ENCODE assay signal across 3 cellular contexts in the genomic region with DNA sequence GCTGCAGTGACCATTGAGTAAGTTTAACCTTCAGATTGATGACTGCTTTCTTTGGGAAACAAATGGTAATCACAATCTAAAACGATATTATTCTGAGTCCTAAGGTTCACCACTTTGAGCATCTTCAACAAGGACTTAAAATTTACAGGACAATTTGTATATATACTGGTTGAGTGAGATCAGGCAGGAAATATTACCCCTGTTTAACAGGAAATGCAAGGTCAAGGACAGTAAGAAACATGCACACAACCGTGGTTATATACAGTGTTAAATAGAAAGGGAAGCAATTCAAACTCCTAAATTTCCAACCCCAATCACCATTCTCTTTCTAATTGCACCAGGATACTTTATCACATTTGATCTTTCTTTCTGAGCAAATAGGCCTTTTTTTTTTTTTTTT.
TF ChIP-seq lines count a peak whose summit lies in the region.

No MANE protein-coding gene starts in this region.

TF ChIP-seq in SK-N-SH treated with all-trans-retinoic acid at 6 μM for 48 hours, 23 proteins besides CTCF, POLR2A, EP300 and RAD21 (continued from another document):
- TF ChIP-seq, protein P1, sequence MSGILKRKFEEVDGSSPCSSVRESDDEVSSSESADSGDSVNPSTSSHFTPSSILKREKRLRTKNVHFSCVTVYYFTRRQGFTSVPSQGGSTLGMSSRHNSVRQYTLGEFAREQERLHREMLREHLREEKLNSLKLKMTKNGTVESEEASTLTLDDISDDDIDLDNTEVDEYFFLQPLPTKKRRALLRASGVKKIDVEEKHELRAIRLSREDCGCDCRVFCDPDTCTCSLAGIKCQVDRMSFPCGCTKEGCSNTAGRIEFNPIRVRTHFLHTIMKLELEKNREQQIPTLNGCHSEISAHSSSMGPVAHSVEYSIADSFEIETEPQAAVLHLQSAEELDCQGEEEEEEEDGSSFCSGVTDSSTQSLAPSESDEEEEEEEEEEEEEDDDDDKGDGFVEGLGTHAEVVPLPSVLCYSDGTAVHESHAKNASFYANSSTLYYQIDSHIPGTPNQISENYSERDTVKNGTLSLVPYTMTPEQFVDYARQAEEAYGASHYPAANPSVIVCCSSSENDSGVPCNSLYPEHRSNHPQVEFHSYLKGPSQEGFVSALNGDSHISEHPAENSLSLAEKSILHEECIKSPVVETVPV (CRISPR knock-in tag; IDR thresholded peaks at IDR 0.05), result no peak
- TF ChIP-seq ESRRG (CRISPR knock-in tag; IDR thresholded peaks at IDR 0.05) (no peak), ZFP30 (CRISPR knock-in tag; IDR thresholded peaks at IDR 0.05) (no peak), BACH2 (CRISPR knock-in tag; IDR thresholded peaks at IDR 0.05; ENCODE audit: borderline replicate concordance) (no peak), ZNF70 (CRISPR knock-in tag; IDR thresholded peaks at IDR 0.05) (no peak), ZNF8 (CRISPR knock-in tag; IDR thresholded peaks at IDR 0.05) (no peak), ZNF565 (CRISPR knock-in tag; conservative IDR thresholded peaks at IDR 0.05; ENCODE audit: low read depth) (no peak)

TF ChIP-seq in SK-N-SH, 30 proteins besides CTCF, POLR2A, EP300 and RAD21 (continued from another document and continues in another):
- TF ChIP-seq, protein P2, sequence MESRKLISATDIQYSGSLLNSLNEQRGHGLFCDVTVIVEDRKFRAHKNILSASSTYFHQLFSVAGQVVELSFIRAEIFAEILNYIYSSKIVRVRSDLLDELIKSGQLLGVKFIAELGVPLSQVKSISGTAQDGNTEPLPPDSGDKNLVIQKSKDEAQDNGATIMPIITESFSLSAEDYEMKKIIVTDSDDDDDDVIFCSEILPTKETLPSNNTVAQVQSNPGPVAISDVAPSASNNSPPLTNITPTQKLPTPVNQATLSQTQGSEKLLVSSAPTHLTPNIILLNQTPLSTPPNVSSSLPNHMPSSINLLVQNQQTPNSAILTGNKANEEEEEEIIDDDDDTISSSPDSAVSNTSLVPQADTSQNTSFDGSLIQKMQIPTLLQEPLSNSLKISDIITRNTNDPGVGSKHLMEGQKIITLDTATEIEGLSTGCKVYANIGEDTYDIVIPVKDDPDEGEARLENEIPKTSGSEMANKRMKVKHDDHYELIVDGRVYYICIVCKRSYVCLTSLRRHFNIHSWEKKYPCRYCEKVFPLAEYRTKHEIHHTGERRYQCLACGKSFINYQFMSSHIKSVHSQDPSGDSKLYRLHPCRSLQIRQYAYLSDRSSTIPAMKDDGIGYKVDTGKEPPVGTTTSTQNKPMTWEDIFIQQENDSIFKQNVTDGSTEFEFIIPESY (IDR thresholded peaks at IDR 0.05; ENCODE audit: borderline replicate concordance, low read depth), result no peak
- TF ChIP-seq MEF2A (IDR thresholded peaks at IDR 0.05; ENCODE audit: borderline replicate concordance, low read depth), result no peak
- TF ChIP-seq, protein P3, sequence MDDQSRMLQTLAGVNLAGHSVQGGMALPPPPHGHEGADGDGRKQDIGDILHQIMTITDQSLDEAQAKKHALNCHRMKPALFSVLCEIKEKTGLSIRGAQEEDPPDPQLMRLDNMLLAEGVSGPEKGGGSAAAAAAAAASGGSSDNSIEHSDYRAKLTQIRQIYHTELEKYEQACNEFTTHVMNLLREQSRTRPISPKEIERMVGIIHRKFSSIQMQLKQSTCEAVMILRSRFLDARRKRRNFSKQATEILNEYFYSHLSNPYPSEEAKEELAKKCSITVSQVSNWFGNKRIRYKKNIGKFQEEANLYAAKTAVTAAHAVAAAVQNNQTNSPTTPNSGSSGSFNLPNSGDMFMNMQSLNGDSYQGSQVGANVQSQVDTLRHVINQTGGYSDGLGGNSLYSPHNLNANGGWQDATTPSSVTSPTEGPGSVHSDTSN (IDR thresholded peaks at IDR 0.05), result no peak
- no peak for TF ChIP-seq RFX5 (IDR thresholded peaks at IDR 0.05; ENCODE audit: low read length)
- TF ChIP-seq, protein P4, sequence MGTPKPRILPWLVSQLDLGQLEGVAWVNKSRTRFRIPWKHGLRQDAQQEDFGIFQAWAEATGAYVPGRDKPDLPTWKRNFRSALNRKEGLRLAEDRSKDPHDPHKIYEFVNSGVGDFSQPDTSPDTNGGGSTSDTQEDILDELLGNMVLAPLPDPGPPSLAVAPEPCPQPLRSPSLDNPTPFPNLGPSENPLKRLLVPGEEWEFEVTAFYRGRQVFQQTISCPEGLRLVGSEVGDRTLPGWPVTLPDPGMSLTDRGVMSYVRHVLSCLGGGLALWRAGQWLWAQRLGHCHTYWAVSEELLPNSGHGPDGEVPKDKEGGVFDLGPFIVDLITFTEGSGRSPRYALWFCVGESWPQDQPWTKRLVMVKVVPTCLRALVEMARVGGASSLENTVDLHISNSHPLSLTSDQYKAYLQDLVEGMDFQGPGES (IDR thresholded peaks at IDR 0.05; ENCODE audit: low read depth, low read length), result no peak
- no peak for TF ChIP-seq ELF1 (IDR thresholded peaks at IDR 0.05)
- no peak; the same call in 1 of the 2 replicates for TF ChIP-seq GABPA (IDR thresholded peaks at IDR 0.05; ENCODE audit: low read depth)
- TF ChIP-seq, protein P5, sequence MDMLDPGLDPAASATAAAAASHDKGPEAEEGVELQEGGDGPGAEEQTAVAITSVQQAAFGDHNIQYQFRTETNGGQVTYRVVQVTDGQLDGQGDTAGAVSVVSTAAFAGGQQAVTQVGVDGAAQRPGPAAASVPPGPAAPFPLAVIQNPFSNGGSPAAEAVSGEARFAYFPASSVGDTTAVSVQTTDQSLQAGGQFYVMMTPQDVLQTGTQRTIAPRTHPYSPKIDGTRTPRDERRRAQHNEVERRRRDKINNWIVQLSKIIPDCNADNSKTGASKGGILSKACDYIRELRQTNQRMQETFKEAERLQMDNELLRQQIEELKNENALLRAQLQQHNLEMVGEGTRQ (IDR thresholded peaks at IDR 0.05; ENCODE audit: borderline replicate concordance, low read depth, low read length), result no peak
- TF ChIP-seq RCOR1 (IDR thresholded peaks at IDR 0.05; ENCODE audit: low read length), result no peak
- no peak for TF ChIP-seq FOXJ3 (CRISPR knock-in tag; IDR thresholded peaks at IDR 0.05)
- TF ChIP-seq FOXM1 (IDR thresholded peaks at IDR 0.05; ENCODE audit: low read depth), result no peak
- TF ChIP-seq, protein P6, sequence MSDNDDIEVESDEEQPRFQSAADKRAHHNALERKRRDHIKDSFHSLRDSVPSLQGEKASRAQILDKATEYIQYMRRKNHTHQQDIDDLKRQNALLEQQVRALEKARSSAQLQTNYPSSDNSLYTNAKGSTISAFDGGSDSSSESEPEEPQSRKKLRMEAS (IDR thresholded peaks at IDR 0.05; ENCODE audit: low read depth), result no peak
- no peak for TF ChIP-seq NFIC (IDR thresholded peaks at IDR 0.05; ENCODE audit: borderline replicate concordance)
- TF ChIP-seq, protein P7, sequence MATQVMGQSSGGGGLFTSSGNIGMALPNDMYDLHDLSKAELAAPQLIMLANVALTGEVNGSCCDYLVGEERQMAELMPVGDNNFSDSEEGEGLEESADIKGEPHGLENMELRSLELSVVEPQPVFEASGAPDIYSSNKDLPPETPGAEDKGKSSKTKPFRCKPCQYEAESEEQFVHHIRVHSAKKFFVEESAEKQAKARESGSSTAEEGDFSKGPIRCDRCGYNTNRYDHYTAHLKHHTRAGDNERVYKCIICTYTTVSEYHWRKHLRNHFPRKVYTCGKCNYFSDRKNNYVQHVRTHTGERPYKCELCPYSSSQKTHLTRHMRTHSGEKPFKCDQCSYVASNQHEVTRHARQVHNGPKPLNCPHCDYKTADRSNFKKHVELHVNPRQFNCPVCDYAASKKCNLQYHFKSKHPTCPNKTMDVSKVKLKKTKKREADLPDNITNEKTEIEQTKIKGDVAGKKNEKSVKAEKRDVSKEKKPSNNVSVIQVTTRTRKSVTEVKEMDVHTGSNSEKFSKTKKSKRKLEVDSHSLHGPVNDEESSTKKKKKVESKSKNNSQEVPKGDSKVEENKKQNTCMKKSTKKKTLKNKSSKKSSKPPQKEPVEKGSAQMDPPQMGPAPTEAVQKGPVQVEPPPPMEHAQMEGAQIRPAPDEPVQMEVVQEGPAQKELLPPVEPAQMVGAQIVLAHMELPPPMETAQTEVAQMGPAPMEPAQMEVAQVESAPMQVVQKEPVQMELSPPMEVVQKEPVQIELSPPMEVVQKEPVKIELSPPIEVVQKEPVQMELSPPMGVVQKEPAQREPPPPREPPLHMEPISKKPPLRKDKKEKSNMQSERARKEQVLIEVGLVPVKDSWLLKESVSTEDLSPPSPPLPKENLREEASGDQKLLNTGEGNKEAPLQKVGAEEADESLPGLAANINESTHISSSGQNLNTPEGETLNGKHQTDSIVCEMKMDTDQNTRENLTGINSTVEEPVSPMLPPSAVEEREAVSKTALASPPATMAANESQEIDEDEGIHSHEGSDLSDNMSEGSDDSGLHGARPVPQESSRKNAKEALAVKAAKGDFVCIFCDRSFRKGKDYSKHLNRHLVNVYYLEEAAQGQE (IDR thresholded peaks at IDR 0.05; ENCODE audit: low read depth, low read length), result no peak
- no peak for TF ChIP-seq SIN3A (IDR thresholded peaks at IDR 0.05; ENCODE audit: borderline replicate concordance, low read depth, low read length)
- no peak for TF ChIP-seq JUND (IDR thresholded peaks at IDR 0.05)

TF ChIP-seq in WTC11, 78 proteins besides CTCF, POLR2A, EP300 and RAD21 (continued from another document):
- TF ChIP-seq, protein P8, sequence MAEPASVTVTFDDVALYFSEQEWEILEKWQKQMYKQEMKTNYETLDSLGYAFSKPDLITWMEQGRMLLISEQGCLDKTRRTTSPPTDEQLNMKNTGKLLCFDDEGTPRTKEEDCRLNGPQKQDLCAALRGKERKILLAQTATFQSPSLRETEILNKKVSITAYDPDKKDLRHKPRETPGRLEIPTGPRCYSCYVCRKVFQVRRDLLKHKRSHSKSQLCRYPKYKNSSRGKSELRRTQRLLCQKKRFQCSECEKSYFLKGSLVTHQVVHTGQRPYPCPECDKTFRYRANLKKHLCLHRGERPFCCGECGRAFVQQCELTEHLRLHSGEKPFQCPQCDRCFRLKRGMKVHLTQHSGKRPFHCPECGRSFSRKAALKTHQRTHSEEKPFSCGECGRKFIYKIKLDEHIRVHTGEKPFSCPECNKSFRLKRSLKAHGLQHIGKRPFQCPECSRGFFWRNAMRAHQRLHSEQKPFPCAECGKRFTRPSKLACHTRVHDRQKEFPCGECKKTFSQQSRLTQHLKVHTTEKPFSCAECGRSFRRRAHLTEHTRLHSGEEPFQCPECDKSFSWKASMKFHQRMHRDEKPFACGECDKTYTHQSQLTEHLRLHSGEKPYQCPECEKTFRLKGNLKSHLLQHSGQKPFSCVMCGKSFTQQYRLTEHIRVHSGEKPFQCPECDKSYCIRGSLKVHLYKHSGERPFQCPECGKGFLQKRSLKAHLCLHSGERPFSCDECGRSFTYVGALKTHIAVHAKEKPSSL (CRISPR knock-in tag; conservative IDR thresholded peaks at IDR 0.05), result no peak
- TF ChIP-seq, protein P9, sequence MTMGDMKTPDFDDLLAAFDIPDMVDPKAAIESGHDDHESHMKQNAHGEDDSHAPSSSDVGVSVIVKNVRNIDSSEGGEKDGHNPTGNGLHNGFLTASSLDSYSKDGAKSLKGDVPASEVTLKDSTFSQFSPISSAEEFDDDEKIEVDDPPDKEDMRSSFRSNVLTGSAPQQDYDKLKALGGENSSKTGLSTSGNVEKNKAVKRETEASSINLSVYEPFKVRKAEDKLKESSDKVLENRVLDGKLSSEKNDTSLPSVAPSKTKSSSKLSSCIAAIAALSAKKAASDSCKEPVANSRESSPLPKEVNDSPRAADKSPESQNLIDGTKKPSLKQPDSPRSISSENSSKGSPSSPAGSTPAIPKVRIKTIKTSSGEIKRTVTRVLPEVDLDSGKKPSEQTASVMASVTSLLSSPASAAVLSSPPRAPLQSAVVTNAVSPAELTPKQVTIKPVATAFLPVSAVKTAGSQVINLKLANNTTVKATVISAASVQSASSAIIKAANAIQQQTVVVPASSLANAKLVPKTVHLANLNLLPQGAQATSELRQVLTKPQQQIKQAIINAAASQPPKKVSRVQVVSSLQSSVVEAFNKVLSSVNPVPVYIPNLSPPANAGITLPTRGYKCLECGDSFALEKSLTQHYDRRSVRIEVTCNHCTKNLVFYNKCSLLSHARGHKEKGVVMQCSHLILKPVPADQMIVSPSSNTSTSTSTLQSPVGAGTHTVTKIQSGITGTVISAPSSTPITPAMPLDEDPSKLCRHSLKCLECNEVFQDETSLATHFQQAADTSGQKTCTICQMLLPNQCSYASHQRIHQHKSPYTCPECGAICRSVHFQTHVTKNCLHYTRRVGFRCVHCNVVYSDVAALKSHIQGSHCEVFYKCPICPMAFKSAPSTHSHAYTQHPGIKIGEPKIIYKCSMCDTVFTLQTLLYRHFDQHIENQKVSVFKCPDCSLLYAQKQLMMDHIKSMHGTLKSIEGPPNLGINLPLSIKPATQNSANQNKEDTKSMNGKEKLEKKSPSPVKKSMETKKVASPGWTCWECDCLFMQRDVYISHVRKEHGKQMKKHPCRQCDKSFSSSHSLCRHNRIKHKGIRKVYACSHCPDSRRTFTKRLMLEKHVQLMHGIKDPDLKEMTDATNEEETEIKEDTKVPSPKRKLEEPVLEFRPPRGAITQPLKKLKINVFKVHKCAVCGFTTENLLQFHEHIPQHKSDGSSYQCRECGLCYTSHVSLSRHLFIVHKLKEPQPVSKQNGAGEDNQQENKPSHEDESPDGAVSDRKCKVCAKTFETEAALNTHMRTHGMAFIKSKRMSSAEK (CRISPR knock-in tag; IDR thresholded peaks at IDR 0.05; ENCODE audit: borderline replicate concordance), result no peak
- TF ChIP-seq, protein P6 (CRISPR knock-in tag; IDR thresholded peaks at IDR 0.05), result no peak
- TF ChIP-seq, protein P10, sequence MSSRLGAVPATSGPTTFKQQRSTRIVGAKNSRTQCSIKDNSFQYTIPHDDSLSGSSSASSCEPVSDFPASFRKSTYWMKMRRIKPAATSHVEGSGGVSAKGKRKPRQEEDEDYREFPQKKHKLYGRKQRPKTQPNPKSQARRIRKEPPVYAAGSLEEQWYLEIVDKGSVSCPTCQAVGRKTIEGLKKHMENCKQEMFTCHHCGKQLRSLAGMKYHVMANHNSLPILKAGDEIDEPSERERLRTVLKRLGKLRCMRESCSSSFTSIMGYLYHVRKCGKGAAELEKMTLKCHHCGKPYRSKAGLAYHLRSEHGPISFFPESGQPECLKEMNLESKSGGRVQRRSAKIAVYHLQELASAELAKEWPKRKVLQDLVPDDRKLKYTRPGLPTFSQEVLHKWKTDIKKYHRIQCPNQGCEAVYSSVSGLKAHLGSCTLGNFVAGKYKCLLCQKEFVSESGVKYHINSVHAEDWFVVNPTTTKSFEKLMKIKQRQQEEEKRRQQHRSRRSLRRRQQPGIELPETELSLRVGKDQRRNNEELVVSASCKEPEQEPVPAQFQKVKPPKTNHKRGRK (CRISPR knock-in tag; IDR thresholded peaks at IDR 0.05; ENCODE audit: borderline replicate concordance), result no peak
- TF ChIP-seq NR3C1 (CRISPR knock-in tag; conservative IDR thresholded peaks at IDR 0.05; ENCODE audit: low read depth) (no peak), JUN (CRISPR knock-in tag; IDR thresholded peaks at IDR 0.05) (no peak)
